ENCODE assay signal across 8 cellular contexts in the genomic region with DNA sequence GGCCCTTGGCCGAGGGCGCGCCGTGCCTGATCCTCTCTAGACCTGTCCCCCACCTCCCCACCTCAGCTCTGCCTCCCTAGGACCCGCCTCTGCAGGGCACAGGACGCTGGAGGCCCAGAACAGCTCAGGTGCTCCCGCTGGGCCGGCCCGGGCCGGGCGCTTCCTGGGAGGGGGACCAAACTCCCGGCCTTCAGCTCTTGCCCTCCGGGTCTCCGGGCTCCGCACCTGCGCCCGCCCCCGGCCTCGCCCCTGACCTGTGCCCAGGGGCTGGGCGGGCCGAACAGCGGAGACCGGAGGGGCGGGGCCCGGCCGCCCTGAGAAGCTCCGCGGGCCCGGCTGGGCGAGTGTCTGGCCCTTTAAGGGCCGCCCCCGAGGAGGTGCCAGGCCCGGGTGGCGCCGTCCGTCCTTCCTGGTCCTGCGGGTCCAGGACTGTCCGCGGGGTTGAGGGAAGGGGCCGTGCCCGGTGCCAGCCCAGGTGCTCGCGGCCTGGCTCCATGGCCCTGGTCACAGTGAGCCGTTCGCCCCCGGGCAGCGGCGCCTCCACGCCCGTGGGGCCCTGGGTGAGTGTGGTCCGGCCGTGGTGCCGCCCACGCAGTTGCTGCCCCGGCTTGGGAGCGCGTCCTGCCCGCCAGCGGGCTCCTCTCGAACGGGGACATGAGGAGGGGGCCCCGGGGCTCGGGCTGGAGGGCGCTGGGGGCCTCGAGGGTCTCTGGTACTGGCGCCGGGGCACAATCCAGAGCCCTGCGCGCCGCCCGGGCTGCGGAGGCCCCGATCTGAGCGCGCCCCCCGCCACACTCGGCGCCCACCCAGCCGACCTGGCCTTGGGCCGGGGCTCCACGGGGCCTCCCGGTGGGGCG. TPM values are rescaled to one million over a fixed set of nuclear protein-coding genes. Genes with fewer than 3 reads are reported as not detected.
DNase-seq lines count a peak whose midpoint lies in the region; ATAC-seq and TF ChIP-seq lines count a peak whose summit lies in the region.

A gene with protein sequence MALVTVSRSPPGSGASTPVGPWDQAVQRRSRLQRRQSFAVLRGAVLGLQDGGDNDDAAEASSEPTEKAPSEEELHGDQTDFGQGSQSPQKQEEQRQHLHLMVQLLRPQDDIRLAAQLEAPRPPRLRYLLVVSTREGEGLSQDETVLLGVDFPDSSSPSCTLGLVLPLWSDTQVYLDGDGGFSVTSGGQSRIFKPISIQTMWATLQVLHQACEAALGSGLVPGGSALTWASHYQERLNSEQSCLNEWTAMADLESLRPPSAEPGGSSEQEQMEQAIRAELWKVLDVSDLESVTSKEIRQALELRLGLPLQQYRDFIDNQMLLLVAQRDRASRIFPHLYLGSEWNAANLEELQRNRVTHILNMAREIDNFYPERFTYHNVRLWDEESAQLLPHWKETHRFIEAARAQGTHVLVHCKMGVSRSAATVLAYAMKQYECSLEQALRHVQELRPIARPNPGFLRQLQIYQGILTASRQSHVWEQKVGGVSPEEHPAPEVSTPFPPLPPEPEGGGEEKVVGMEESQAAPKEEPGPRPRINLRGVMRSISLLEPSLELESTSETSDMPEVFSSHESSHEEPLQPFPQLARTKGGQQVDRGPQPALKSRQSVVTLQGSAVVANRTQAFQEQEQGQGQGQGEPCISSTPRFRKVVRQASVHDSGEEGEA (plus strand): TSS at position 399 of the 857 bp plus-strand sequence. CDS start 96 bp downstream, at position 495.

- intact Hi-C loops in Right ventricle myocardium inferior (cut with DNase I): no loop called here

- H3K27me3 ChIP-seq in AG04450 (ENCODE audit: control insufficient read depth, insufficient read depth, low read length) (no peaks in the 10 kb centered on the region), HAP-1 (ENCODE audit: low read depth) (no peaks in the 10 kb centered on the region), neutrophil (no peaks in the 10 kb centered on the region)

- CTCF ChIA-PET in AG04450 (lab: Charles Lee): interaction anchor here (0.9 to 2.0 kb wide), 3 partner anchors 14 to 41 kb away, joined by 5 to 7 read pairs (median 7); no protein-coding TSS in a partner anchor

- TF ChIP-seq CTCF in AG04450 (IDR thresholded peaks at IDR 0.05; ENCODE audit: low read depth, low read length): no peak
- TF ChIP-seq CTCF in neutrophil (IDR thresholded peaks at IDR 0.05): no peak
- TF ChIP-seq CTCF in GM10266 (IDR thresholded peaks at IDR 0.05; ENCODE audit: control insufficient read depth, insufficient read depth, low read depth, missing control alignments): no peak

- H3K36me3 ChIP-seq in HAP-1 (replicated peaks) (peaks cover 15% of the 10 kb centered on the region), neutrophil (peaks cover 65% of the 10 kb centered on the region)

- ATAC-seq in Right ventricle myocardium inferior: peak; percentile 90

- H3K4me3 ChIP-seq in AG04450 (ENCODE audit: low read depth, low read length): peak within 1 kb of the TSS; percentile 79
- H3K4me3 ChIP-seq in HAP-1: peak within 1 kb of the TSS; percentile 72
- H3K4me3 ChIP-seq in neutrophil (ENCODE audit: low read depth in 1 of 2, low read length in 1 of 2): peak within 1 kb of the TSS; percentile 75 to 83

- H3K4me1 ChIP-seq in HAP-1 (peaks cover 18% of the 10 kb centered on the region), neutrophil (ENCODE audit: control insufficient read depth in 1 of 2, insufficient read depth in 1 of 2, low read depth in 1 of 2, low read length in 1 of 2) (peaks cover 47 to 49% of the 10 kb centered on the region in 2 experiments)

- H3K27ac ChIP-seq in AG04450 (ENCODE audit: low read depth, low read length) (peak within 1 kb of the TSS; percentile 21), neutrophil (peak within 1 kb of the TSS; percentile 96)

- no peak for DNase-seq in AG04450 (ENCODE audit: low read depth, low spot score)
- DNase-seq in HAP-1 (ENCODE audit: low spot score in 2 of 2): peak; percentile 62 to 81
- DNase-seq in OCI-M1 (lab: John Stamatoyannopoulos, UW): peak; percentile 61
- DNase-seq in amniotic epithelial cell (ENCODE audit: low read depth): peak; percentile 62
- peak; percentile 93 for DNase-seq in Right ventricle myocardium inferior (ENCODE audit: missing footprints)
- no peak for DNase-seq in GM10266 (ENCODE audit: extremely low spot score)
- DNase-seq in GM19240 (ENCODE audit: insufficient read length, low spot score): no peak

- POLR2A ChIA-PET in AG04450 (lab: Yijun Ruan, JAX): interaction anchor here (0.6 to 2.1 kb wide), 8 partner anchors 10 to 83 kb away, joined by 3 to 13 read pairs (median 4); partner anchors contain the start of gene ANKRD13D

- H3K9me3 ChIP-seq in AG04450 (ENCODE audit: control insufficient read depth, insufficient read depth, low read length): no peaks in the 10 kb centered on the region; the same call in 1 of the 2 replicates
- H3K9me3 ChIP-seq in HAP-1: no peaks in the 10 kb centered on the region
- H3K9me3 ChIP-seq in neutrophil: no peaks in the 10 kb centered on the region

- in situ Hi-C loops in HAP-1 (cut with MboI; ENCODE audit: low sequenced_read_pairs): no loop called here

RNA-seq across cellular contexts. Expression of the gene that starts here (rescaled TPM):
- 16.5 and 20.0 TPM in 2 replicates for polyA plus RNA-seq in AG04450 (2011; rRNA removed)
- polyA minus RNA-seq in AG04450 (2011; rRNA and poly(A)+ RNA removed): 12.1 and 14.3 TPM in 2 replicates
- total RNA-seq in Right ventricle myocardium inferior: 15.8 TPM

Comparison
In these comparisons a context has a peak if more than half of its experiments do, and no peak if none do; other contexts are left out.
1. DNase-seq: peak in HAP-1 (2 of 2), OCI-M1 (single experiment), amniotic epithelial cell (single experiment) and Right ventricle myocardium inferior (single experiment); none in AG04450 (single experiment), GM10266 (single experiment) and GM19240 (single experiment).
2. Peak in every context shown above with its lines, with median percentiles within 50 percentile points of each other: H3K4me3 ChIP-seq.